Comparison of ENCODE assay signal across 8 cellular contexts in genomic region chr1:24705260-24706073, GRCh38. TPM values are rescaled to one million over a fixed set of nuclear protein-coding genes. Genes with fewer than 3 reads are reported as not detected.
DNase-seq lines count a peak whose midpoint lies in the region; ATAC-seq, FAIRE-seq and TF ChIP-seq lines count a peak whose summit lies in the region.

No MANE protein-coding gene starts in this region.

- no peaks in the 10 kb centered on the region for H3K27me3 ChIP-seq in pancreas

- WGBS in pancreas, 2 donors: 26 to 27% methylated on average over 18 of the region's 18 CpGs

- no peak for FAIRE-seq in pancreas (lab: Jason Lieb, UNC)

- ATAC-seq in HG03354 (IDR thresholded peaks at IDR 0.05; ENCODE audit: poor library complexity, severe bottlenecking, unreplicated experiment) (peak; percentile 72), left cardiac atrium (peak; percentile 96 to 99), pancreas (peak; percentile 97 to 98 (median 97)), HG02840 (IDR thresholded peaks at IDR 0.05; ENCODE audit: low FRiP score, unreplicated experiment) (no peak), GM19395 (IDR thresholded peaks at IDR 0.05; ENCODE audit: unreplicated experiment) (no peak)

- no peak for TF ChIP-seq CTCF in pancreas (IDR thresholded peaks at IDR 0.05)

- H3K9me3 ChIP-seq in pancreas: no peaks in the 10 kb centered on the region

- peak overlapping the region in 2 of 4 donors; percentile 2 to 34 for H3K4me3 ChIP-seq in pancreas

- H3K27ac ChIP-seq in angular gyrus (ENCODE audit: low read depth, low read length) (peak overlapping the region; percentile 93), pancreas (peak overlapping the region; percentile 13 to 81 (median 46))

- H3K4me1 ChIP-seq in pancreas: no peaks in the 10 kb centered on the region

- no peaks in the 10 kb centered on the region for H3K36me3 ChIP-seq in pancreas

- peak; percentile 98 for DNase-seq in Daoy (ENCODE audit: low read depth)
- DNase-seq in NCI-H82 treated with DMSO at 0.1 percent for 48 hours (lab: John Stamatoyannopoulos, UW; ENCODE audit: unreplicated experiment): peak; percentile 77
- DNase-seq in left cardiac atrium: peak; percentile 91
- peak; percentile 71 to 83 (median 74) for DNase-seq in pancreas

- intact Hi-C loops in left cardiac atrium (cut with DNase I): no loop called here
- intact Hi-C loops in pancreas (cut with DNase I): no loop called here

RNA-seq across cellular contexts. Expression of gene CLIC4, which starts 39.8 kb away (rescaled TPM):
- total RNA-seq in Daoy (2014; rRNA removed; shearing (Covaris generic)): 226 and 245 TPM in 2 replicates
- 100 to 1,000 TPM; 164 to 263 TPM for total RNA-seq in left cardiac atrium
- 10 to 100 TPM; 16.8 to 86.7 (median 35.6) TPM for total RNA-seq in pancreas
- 10 to 100 TPM; 12.0 to 16.1 TPM for polyA plus RNA-seq in pancreas

Comparison
In these comparisons a context has a peak if more than half of its experiments do, and no peak if none do; other contexts are left out.
1. ATAC-seq: peak in HG03354 (single experiment), left cardiac atrium (2 of 2) and pancreas (4 of 4); none in HG02840 (single experiment) and GM19395 (single experiment).
2. Peak in every context shown above with its lines, with median percentiles within 50 percentile points of each other: DNase-seq.